ENCODE assay signal across 20 cellular contexts in the genomic region with DNA sequence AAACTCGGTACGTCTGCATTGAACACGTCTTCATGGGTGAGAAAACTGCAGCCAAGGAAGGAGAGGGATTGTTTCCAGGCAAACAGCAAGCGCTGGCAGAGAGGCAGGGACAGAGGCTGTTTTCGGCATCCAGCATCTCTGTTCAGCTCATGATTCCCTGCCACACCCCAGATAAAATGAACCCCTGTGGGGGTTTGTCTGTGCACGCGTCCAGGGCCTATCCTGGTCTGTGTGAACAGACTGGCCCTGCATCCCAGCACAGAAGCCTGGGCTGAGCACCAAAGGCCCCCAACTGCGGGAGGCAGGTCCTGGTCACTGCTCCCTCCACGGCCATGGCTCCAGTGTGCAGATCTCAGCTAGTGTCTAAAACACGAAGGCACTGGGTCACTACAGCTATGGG.
DNase-seq lines count a peak whose midpoint lies in the region; ATAC-seq, FAIRE-seq and TF ChIP-seq lines count a peak whose summit lies in the region.
"Had no signal": no experiment of that assay in that cellular context is flagged by ENCODE, and none has a peak within 500 bp of the region (broad histone marks: within the 10 kb centered on the region; RNA-seq: fewer than 3 reads in every experiment).

No MANE protein-coding gene starts in this region.

- in situ Hi-C loops in ACHN (cut with HindIII; ENCODE audit: low pct_ligation_motif_present, low pct_unique_long_range_greater_than_20kb, low sequenced_read_pairs): no loop called here

- FAIRE-seq in kidney (lab: Jason Lieb, UNC): no peak
- FAIRE-seq: GM12892, GM19239, K562 had no signal

- no peak for TF ChIP-seq POLR2A in testis (IDR thresholded peaks at IDR 0.05)

- intact Hi-C loops in Right ventricle myocardium superior (cut with DNase I) (no loop called here), kidney (cut with DNase I) (no loop called here), testis (cut with DNase I; ENCODE audit: low total_unique reads) (no loop called here)

- peak; percentile 85 for ATAC-seq in Right ventricle myocardium superior (ENCODE audit: poor library complexity)
- no peak for ATAC-seq in left lobe of liver
- ATAC-seq: K562 had no signal

- DNase-seq in cerebellar cortex (ENCODE audit: low spot score): peak; percentile 66
- DNase-seq in Right ventricle myocardium superior: peak; percentile 68
- peak; percentile 33 for DNase-seq in kidney
- peak; percentile 49 for DNase-seq in testis
- no peak for DNase-seq in left lobe of liver (ENCODE audit: low spot score)
- DNase-seq in ACHN: no peak
- DNase-seq in HEK293T (ENCODE audit: extremely low spot score): no peak
- DNase-seq: Calu3; CD4-positive, alpha-beta T cell; DMS79 treated with DMSO at 0.1 percent for 48 hours; GDM1; HFFc6; NCI-H226; NCI-H526 treated with DMSO at 0.1 percent for 48 hours; NK-92 treated with Interleukin-12 subunit alpha and Interleukin-12 subunit beta, amount 100 ng/mL, for 24 hours; OCI-M1 had no signal

- CTCF ChIA-PET in HEK293T (lab: Yijun Ruan, JAX): no interaction called here

- H3K4me1 ChIP-seq in kidney (ENCODE audit: control insufficient read depth in 1 of 2, insufficient read depth in 1 of 2, low read depth in 1 of 2, low read length in 2 of 2): no peaks in the 10 kb centered on the region
- H3K4me1 ChIP-seq in testis: no peaks in the 10 kb centered on the region

- H3K36me3 ChIP-seq in kidney (ENCODE audit: control insufficient read depth in 1 of 2, insufficient read depth in 2 of 2, low read length in 2 of 2): no peaks in the 10 kb centered on the region
- H3K36me3 ChIP-seq in testis (ENCODE audit: low read depth, missing control alignments): no peaks in the 10 kb centered on the region

- H3K4me3 ChIP-seq in kidney (ENCODE audit: low read length in 2 of 2) (no peak overlapping the region), testis (no peak overlapping the region)
- H3K4me3 ChIP-seq: K562 had no signal

- no peak overlapping the region for H3K9ac ChIP-seq in kidney (ENCODE audit: low read length in 2 of 2)

- WGBS in testis, 2 donors: 72 to 79% methylated on average over 10 of the region's 10 CpGs

- POLR2A ChIA-PET in HEK293T (lab: Yijun Ruan, JAX): no interaction called here

- no peaks in the 10 kb centered on the region for H3K27me3 ChIP-seq in testis

- H3K9me3 ChIP-seq in kidney (ENCODE audit: control insufficient read depth in 1 of 2, low read length in 2 of 2) (peaks cover 0 to 7% of the 10 kb centered on the region in 2 donors), testis (no peaks in the 10 kb centered on the region)

- no peak for TF ChIP-seq CTCF in kidney (IDR thresholded peaks at IDR 0.05; ENCODE audit: borderline replicate concordance, extremely low read depth, insufficient read depth)
- no peak for TF ChIP-seq CTCF in testis (IDR thresholded peaks at IDR 0.05)

- H3K27ac ChIP-seq in kidney (ENCODE audit: low read depth in 2 of 2, low read length in 2 of 2): no peak overlapping the region
- H3K27ac ChIP-seq in testis: no peak overlapping the region
- H3K27ac ChIP-seq: HL-60 had no signal

TF ChIP-seq in HEK293T, 16 proteins besides CTCF, POLR2A, EP300 and RAD21:
- TF ChIP-seq SUZ12 (IDR thresholded peaks at IDR 0.05) (no peak), ELF4 (IDR thresholded peaks at IDR 0.05) (no peak)

Comparison
In these comparisons a context has a peak if more than half of its experiments do, and no peak if none do; other contexts are left out.
1. DNase-seq: peak in cerebellar cortex (single experiment), Right ventricle myocardium superior (single experiment), kidney (single experiment) and testis (single experiment); none in left lobe of liver (single experiment), ACHN (single experiment) and HEK293T (single experiment).